ENCODE assay signal across 8 cellular contexts in the genomic region with DNA sequence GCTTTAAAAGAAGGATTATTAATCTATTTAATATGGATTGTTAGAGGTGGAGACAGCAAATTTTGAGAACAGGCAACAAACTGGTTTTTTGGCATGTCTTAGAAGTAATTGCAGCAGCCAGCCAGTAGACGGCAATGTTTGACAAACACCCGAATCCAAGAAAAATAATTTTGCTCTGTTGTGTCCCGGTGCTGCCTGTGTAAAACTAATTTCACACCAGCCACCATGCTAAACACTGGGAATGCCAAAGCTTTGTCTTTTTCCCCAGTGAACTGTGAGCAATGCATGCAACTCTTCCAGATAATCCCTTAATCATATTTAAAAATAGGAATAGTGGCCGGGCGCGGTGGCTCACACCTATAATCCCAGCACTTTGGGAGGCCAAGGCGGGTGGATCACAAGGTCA. TPM values are rescaled to one million over a fixed set of nuclear protein-coding genes. Genes with fewer than 3 reads are reported as not detected.
DNase-seq lines count a peak whose midpoint lies in the region; ATAC-seq and TF ChIP-seq lines count a peak whose summit lies in the region.

No MANE protein-coding gene starts in this region.

- peak; percentile 26 for DNase-seq in activated CD4-positive, alpha-beta T cell treated with anti-CD3 and anti-CD28 coated beads for 48 hours
- DNase-seq in activated CD4-positive, alpha-beta T cell treated with anti-CD3 and anti-CD28 coated beads for 1 hour, result no peak
- DNase-seq in GM19240 (ENCODE audit: insufficient read length, low spot score), result peak; percentile 11
- peak; percentile 20 for DNase-seq in HS-5 (ENCODE audit: low read depth)
- peak; percentile 6 for DNase-seq in SK-N-DZ (ENCODE audit: low spot score)
- peak; percentile 42 for DNase-seq in fibroblast of villous mesenchyme (ENCODE audit: low read depth)
- DNase-seq in putamen (ENCODE audit: low spot score), result peak; percentile 18

- no peaks in the 10 kb centered on the region for H3K27me3 Mint-ChIP-seq in activated T-helper 17 cell treated with anti-CD3 and anti-CD28 coated beads, Interleukin-2, amount 50 U/mL, for 72 hours

- no peaks in the 10 kb centered on the region for H3K9me3 Mint-ChIP-seq in activated T-helper 17 cell treated with anti-CD3 and anti-CD28 coated beads, Interleukin-2, amount 50 U/mL, for 72 hours

- no peak overlapping the region for H3K4me3 Mint-ChIP-seq in activated T-helper 17 cell treated with anti-CD3 and anti-CD28 coated beads, Interleukin-2, amount 50 U/mL, for 72 hours

- H3K27ac Mint-ChIP-seq in activated T-helper 17 cell treated with anti-CD3 and anti-CD28 coated beads, Interleukin-2, amount 50 U/mL, for 72 hours, result no peak overlapping the region

- ATAC-seq in activated T-helper 17 cell treated with anti-CD3 and anti-CD28 coated beads, Interleukin-2, amount 50 U/mL, for 72 hours (replicated peaks), result no peak

- peak; percentile 74 for TF ChIP-seq CTCF in fibroblast of villous mesenchyme (IDR thresholded peaks at IDR 0.05; ENCODE audit: insufficient read depth, low read depth, low read length)

- no peaks in the 10 kb centered on the region for H3K36me3 Mint-ChIP-seq in activated T-helper 17 cell treated with anti-CD3 and anti-CD28 coated beads, Interleukin-2, amount 50 U/mL, for 72 hours (ENCODE audit: low read depth)

- no peak overlapping the region for H3K4me3 ChIP-seq in fibroblast of villous mesenchyme (ENCODE audit: low read depth, low read length)

- H3K4me1 Mint-ChIP-seq in activated T-helper 17 cell treated with anti-CD3 and anti-CD28 coated beads, Interleukin-2, amount 50 U/mL, for 72 hours, result no peaks in the 10 kb centered on the region

RNA-seq across cellular contexts. Expression of a gene that starts 25.9 kb away (rescaled TPM):
- not detected in 2 replicates for polyA plus RNA-seq in SK-N-DZ (2014; cell fraction: cytosol; rRNA removed)
- polyA plus RNA-seq in SK-N-DZ (2014; cell fraction: nucleus; rRNA removed), result not detected in 2 replicates
- total RNA-seq in fibroblast of villous mesenchyme, result not detected in 2 replicates
- not detected for total RNA-seq in activated T-helper 17 cell treated with anti-CD3 and anti-CD28 coated beads, Interleukin-2, amount 50 U/mL, for 72 hours
